Comparison of ENCODE assay signal across 1 cellular context in the genomic region with DNA sequence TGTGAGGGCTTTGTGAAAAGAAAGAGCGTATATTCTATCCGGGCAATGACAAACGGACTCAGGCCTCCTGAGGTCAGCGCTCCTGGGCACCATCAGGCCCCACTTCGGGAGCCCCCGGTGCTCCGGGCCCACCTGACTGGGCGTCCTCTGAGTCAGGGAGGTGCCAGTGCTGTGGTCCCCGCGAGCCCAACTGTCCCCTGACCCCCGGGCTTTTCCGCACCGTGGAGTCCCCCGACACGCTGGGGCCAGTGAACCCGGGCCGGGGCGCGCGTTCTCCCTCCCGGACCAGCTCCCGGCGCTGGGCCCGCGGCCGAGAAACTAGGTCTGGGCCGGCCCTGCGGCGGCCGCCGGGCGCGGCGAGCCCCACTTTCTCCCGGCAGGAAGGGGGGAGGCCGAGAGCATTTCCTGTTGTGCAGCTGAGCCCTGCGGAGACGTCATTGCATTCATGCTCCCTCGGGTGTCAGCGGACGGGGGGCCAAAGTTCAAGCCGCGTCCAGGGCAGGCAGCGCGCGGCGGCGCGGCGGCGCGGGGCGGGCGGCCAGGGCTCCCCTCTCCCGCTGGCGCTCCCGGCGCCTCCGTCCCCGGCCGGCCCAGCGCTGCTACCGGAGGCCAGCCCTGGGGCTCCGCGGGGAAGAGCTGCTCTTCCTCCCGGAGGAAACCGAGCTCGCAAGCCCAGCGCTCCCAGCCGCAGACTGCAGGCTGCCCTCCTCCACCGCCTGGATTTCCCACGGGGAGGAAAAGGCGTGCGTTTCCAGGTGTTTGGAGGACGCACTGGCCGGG.
TF ChIP-seq lines count a peak whose summit lies in the region.

No MANE protein-coding gene starts in this region.

TF ChIP-seq in HepG2, 621 proteins besides CTCF, POLR2A, EP300 and RAD21 (continued from another document and continues in another):
- TF ChIP-seq, protein P1, sequence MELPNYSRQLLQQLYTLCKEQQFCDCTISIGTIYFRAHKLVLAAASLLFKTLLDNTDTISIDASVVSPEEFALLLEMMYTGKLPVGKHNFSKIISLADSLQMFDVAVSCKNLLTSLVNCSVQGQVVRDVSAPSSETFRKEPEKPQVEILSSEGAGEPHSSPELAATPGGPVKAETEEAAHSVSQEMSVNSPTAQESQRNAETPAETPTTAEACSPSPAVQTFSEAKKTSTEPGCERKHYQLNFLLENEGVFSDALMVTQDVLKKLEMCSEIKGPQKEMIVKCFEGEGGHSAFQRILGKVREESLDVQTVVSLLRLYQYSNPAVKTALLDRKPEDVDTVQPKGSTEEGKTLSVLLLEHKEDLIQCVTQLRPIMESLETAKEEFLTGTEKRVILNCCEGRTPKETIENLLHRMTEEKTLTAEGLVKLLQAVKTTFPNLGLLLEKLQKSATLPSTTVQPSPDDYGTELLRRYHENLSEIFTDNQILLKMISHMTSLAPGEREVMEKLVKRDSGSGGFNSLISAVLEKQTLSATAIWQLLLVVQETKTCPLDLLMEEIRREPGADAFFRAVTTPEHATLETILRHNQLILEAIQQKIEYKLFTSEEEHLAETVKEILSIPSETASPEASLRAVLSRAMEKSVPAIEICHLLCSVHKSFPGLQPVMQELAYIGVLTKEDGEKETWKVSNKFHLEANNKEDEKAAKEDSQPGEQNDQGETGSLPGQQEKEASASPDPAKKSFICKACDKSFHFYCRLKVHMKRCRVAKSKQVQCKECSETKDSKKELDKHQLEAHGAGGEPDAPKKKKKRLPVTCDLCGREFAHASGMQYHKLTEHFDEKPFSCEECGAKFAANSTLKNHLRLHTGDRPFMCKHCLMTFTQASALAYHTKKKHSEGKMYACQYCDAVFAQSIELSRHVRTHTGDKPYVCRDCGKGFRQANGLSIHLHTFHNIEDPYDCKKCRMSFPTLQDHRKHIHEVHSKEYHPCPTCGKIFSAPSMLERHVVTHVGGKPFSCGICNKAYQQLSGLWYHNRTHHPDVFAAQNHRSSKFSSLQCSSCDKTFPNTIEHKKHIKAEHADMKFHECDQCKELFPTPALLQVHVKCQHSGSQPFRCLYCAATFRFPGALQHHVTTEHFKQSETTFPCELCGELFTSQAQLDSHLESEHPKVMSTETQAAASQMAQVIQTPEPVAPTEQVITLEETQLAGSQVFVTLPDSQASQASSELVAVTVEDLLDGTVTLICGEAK (IDR thresholded peaks at IDR 0.05): no peak
- TF ChIP-seq, protein P1 (CRISPR knock-in tag; IDR thresholded peaks at IDR 0.05): peak; percentile 88; the same call in 1 of the 2 replicates
- TF ChIP-seq ZBTB3 (CRISPR knock-in tag; IDR thresholded peaks at IDR 0.05; ENCODE audit: borderline replicate concordance, low read depth) (no peak), ZNF17 (CRISPR knock-in tag; IDR thresholded peaks at IDR 0.05) (no peak), ZNF30 (CRISPR knock-in tag; IDR thresholded peaks at IDR 0.05) (no peak), RELA (CRISPR knock-in tag; IDR thresholded peaks at IDR 0.05) (0 out of 2 replicates have a peak, but pooled peaks have one; percentile 68), ZNF225 (CRISPR knock-in tag; IDR thresholded peaks at IDR 0.05) (peak; percentile 72), AGO2 (optimal IDR thresholded peaks at IDR 0.05; ENCODE audit: low read depth, low read length) (peak; percentile 98), XRCC5 (optimal IDR thresholded peaks at IDR 0.05; ENCODE audit: low read length) (peak; percentile 67), ZNF570 (CRISPR knock-in tag; IDR thresholded peaks at IDR 0.05; ENCODE audit: borderline replicate concordance) (no peak), NR3C1 (CRISPR knock-in tag; IDR thresholded peaks at IDR 0.05) (no peak), SMAD9 (CRISPR knock-in tag; IDR thresholded peaks at IDR 0.05) (no peak), ZNF234 (CRISPR knock-in tag; conservative IDR thresholded peaks at IDR 0.05) (0 out of 2 replicates have a peak, but pooled peaks have one; percentile 52), NFRKB (IDR thresholded peaks at IDR 0.05) (no peak), FIP1L1 (IDR thresholded peaks at IDR 0.05; ENCODE audit: borderline replicate concordance, insufficient read depth, low read depth, low read length) (0 out of 2 replicates have a peak, but pooled peaks have one; percentile 85), ZNF354B (CRISPR knock-in tag; IDR thresholded peaks at IDR 0.05) (no peak; the same call in 1 of the 2 replicates), PTBP1 (IDR thresholded peaks at IDR 0.05; ENCODE audit: low read depth, low read length, poor library complexity, severe bottlenecking) (no peak), ZFP90 (CRISPR knock-in tag; IDR thresholded peaks at IDR 0.05; ENCODE audit: borderline replicate concordance) (peak; percentile 93), FOXC1 (CRISPR knock-in tag; IDR thresholded peaks at IDR 0.05; ENCODE audit: borderline replicate concordance) (peak; percentile 57; the same call in 1 of the 2 replicates), GATAD1 (CRISPR knock-in tag; IDR thresholded peaks at IDR 0.05) (peak; percentile 72; the same call in 1 of the 2 replicates), ISX (CRISPR knock-in tag; conservative IDR thresholded peaks at IDR 0.05) (peak; percentile 92; the same call in 1 of the 2 replicates), BORCS8-MEF2B (CRISPR knock-in tag; IDR thresholded peaks at IDR 0.05) (peak; percentile 95), ZNF382 (CRISPR knock-in tag; IDR thresholded peaks at IDR 0.05; ENCODE audit: borderline replicate concordance) (no peak), ZNF589 (CRISPR knock-in tag; conservative IDR thresholded peaks at IDR 0.05) (0 out of 2 replicates have a peak, but pooled peaks have one; percentile 27), ZNF563 (CRISPR knock-in tag; IDR thresholded peaks at IDR 0.05) (peak; percentile 97)
- TF ChIP-seq, protein P2, sequence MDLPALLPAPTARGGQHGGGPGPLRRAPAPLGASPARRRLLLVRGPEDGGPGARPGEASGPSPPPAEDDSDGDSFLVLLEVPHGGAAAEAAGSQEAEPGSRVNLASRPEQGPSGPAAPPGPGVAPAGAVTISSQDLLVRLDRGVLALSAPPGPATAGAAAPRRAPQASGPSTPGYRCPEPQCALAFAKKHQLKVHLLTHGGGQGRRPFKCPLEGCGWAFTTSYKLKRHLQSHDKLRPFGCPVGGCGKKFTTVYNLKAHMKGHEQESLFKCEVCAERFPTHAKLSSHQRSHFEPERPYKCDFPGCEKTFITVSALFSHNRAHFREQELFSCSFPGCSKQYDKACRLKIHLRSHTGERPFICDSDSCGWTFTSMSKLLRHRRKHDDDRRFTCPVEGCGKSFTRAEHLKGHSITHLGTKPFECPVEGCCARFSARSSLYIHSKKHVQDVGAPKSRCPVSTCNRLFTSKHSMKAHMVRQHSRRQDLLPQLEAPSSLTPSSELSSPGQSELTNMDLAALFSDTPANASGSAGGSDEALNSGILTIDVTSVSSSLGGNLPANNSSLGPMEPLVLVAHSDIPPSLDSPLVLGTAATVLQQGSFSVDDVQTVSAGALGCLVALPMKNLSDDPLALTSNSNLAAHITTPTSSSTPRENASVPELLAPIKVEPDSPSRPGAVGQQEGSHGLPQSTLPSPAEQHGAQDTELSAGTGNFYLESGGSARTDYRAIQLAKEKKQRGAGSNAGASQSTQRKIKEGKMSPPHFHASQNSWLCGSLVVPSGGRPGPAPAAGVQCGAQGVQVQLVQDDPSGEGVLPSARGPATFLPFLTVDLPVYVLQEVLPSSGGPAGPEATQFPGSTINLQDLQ (CRISPR knock-in tag; IDR thresholded peaks at IDR 0.05): peak; percentile 86; the same call in 1 of the 2 replicates
- TF ChIP-seq, protein P3, sequence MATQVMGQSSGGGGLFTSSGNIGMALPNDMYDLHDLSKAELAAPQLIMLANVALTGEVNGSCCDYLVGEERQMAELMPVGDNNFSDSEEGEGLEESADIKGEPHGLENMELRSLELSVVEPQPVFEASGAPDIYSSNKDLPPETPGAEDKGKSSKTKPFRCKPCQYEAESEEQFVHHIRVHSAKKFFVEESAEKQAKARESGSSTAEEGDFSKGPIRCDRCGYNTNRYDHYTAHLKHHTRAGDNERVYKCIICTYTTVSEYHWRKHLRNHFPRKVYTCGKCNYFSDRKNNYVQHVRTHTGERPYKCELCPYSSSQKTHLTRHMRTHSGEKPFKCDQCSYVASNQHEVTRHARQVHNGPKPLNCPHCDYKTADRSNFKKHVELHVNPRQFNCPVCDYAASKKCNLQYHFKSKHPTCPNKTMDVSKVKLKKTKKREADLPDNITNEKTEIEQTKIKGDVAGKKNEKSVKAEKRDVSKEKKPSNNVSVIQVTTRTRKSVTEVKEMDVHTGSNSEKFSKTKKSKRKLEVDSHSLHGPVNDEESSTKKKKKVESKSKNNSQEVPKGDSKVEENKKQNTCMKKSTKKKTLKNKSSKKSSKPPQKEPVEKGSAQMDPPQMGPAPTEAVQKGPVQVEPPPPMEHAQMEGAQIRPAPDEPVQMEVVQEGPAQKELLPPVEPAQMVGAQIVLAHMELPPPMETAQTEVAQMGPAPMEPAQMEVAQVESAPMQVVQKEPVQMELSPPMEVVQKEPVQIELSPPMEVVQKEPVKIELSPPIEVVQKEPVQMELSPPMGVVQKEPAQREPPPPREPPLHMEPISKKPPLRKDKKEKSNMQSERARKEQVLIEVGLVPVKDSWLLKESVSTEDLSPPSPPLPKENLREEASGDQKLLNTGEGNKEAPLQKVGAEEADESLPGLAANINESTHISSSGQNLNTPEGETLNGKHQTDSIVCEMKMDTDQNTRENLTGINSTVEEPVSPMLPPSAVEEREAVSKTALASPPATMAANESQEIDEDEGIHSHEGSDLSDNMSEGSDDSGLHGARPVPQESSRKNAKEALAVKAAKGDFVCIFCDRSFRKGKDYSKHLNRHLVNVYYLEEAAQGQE (IDR thresholded peaks at IDR 0.05; ENCODE audit: borderline replicate concordance in 1 of 2, low read depth in 1 of 2, low read length in 2 of 2): peak in 1 of 2 experiments; percentile 57; a peak in 1 of 4 replicates
- TF ChIP-seq, protein P4, sequence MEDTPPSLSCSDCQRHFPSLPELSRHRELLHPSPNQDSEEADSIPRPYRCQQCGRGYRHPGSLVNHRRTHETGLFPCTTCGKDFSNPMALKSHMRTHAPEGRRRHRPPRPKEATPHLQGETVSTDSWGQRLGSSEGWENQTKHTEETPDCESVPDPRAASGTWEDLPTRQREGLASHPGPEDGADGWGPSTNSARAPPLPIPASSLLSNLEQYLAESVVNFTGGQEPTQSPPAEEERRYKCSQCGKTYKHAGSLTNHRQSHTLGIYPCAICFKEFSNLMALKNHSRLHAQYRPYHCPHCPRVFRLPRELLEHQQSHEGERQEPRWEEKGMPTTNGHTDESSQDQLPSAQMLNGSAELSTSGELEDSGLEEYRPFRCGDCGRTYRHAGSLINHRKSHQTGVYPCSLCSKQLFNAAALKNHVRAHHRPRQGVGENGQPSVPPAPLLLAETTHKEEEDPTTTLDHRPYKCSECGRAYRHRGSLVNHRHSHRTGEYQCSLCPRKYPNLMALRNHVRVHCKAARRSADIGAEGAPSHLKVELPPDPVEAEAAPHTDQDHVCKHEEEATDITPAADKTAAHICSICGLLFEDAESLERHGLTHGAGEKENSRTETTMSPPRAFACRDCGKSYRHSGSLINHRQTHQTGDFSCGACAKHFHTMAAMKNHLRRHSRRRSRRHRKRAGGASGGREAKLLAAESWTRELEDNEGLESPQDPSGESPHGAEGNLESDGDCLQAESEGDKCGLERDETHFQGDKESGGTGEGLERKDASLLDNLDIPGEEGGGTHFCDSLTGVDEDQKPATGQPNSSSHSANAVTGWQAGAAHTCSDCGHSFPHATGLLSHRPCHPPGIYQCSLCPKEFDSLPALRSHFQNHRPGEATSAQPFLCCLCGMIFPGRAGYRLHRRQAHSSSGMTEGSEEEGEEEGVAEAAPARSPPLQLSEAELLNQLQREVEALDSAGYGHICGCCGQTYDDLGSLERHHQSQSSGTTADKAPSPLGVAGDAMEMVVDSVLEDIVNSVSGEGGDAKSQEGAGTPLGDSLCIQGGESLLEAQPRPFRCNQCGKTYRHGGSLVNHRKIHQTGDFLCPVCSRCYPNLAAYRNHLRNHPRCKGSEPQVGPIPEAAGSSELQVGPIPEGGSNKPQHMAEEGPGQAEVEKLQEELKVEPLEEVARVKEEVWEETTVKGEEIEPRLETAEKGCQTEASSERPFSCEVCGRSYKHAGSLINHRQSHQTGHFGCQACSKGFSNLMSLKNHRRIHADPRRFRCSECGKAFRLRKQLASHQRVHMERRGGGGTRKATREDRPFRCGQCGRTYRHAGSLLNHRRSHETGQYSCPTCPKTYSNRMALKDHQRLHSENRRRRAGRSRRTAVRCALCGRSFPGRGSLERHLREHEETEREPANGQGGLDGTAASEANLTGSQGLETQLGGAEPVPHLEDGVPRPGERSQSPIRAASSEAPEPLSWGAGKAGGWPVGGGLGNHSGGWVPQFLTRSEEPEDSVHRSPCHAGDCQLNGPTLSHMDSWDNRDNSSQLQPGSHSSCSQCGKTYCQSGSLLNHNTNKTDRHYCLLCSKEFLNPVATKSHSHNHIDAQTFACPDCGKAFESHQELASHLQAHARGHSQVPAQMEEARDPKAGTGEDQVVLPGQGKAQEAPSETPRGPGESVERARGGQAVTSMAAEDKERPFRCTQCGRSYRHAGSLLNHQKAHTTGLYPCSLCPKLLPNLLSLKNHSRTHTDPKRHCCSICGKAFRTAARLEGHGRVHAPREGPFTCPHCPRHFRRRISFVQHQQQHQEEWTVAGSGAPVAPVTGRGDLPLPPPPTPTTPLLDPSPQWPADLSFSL (CRISPR knock-in tag; IDR thresholded peaks at IDR 0.05): peak; percentile 17; the same call in 1 of the 2 replicates
